In the genomic region with DNA sequence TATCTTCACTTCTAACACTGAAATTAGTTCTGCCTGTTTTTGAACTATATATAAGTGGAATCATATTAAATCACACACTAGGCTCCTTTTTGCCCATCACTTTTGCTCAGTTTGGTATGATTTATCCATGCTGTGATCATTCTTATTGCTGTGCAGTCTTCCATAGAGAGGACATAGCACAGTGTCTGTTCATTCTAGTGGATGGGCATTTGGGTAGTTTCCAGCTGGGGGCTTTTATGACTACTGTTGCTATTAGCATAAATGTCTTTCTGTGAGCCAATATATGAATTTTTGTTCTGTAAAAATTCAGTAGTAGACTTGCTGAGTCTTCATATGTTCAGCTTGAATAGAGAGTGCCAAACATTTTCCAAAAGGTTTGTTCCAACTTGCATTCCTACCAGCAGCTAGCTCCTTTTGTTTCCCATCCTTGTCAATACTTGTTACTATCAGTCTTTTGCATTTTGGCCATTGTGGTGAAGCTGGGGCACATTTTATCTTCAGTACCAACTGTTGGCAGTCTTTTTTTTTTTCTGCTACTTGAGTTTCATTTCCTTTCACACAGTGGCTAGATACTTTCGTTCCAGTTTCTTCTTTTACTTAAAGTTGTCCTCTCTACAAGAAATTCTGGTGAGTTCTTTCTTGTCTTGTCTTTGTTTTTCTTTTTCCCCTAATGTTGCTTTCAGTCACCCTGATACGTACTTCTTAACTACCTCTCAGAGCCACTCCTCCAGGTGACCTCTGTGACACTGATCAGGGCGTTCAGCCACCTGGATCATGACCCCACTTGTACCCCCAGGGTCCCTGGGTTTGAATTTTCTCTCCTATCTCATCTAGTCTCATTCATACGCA, we compare ENCODE assay signal across 8 cellular contexts.
A peak's percentile ranks its signal among the peaks of the same experiment; 100 is the strongest.
DNase-seq lines count a peak whose midpoint lies in the region; ATAC-seq and TF ChIP-seq lines count a peak whose summit lies in the region.

No MANE protein-coding gene starts in this region.

- H3K4me3 ChIP-seq in A673 (ENCODE audit: low read depth, low read length, poor library complexity, severe bottlenecking) (no peak overlapping the region), uterus (no peak overlapping the region), esophagus muscularis mucosa (no peak overlapping the region)

- H3K4me1 ChIP-seq in A673 (ENCODE audit: insufficient read depth, low read length, poor library complexity, severe bottlenecking) (no peaks in the 10 kb centered on the region), uterus (no peaks in the 10 kb centered on the region), esophagus muscularis mucosa (peaks cover 0 to 17% (median 3%) of the 10 kb centered on the region in 4 donors)

- BruUV-seq in A673 (replicated peaks; lab: Mats Ljungman, UMichigan): no TSS peak

- H3K9me3 ChIP-seq in A673 (ENCODE audit: low read depth, low read length, poor library complexity, severe bottlenecking) (no peaks in the 10 kb centered on the region), uterus (no peaks in the 10 kb centered on the region), esophagus muscularis mucosa (no peaks in the 10 kb centered on the region)

- WGBS in esophagus muscularis mucosa: 82% methylated on average over 4 of the region's 4 CpGs

- no peak for TF ChIP-seq EP300 in esophagus muscularis mucosa (IDR thresholded peaks at IDR 0.05)

- TF ChIP-seq POLR2A in uterus (IDR thresholded peaks at IDR 0.05) (no peak), esophagus muscularis mucosa (IDR thresholded peaks at IDR 0.05; ENCODE audit: low read depth) (no peak)

- ATAC-seq in GM18858 (IDR thresholded peaks at IDR 0.05; ENCODE audit: unreplicated experiment) (peak; percentile 82), GM21619 (IDR thresholded peaks at IDR 0.05; ENCODE audit: unreplicated experiment) (peak; percentile 79), HG03565 (IDR thresholded peaks at IDR 0.05; ENCODE audit: unreplicated experiment) (peak; percentile 65)

- H3K27ac ChIP-seq in A673 (ENCODE audit: low read depth, low read length, poor library complexity, severe bottlenecking) (no peak overlapping the region), uterus (no peak overlapping the region), esophagus muscularis mucosa (replicated peaks in 1 of 4) (no peak overlapping the region)

- no peaks in the 10 kb centered on the region for H3K9me3 Mint-ChIP-seq in endothelial cell (ENCODE audit: unreplicated experiment)

- no peak overlapping the region for H3K4me3 Mint-ChIP-seq in endothelial cell (ENCODE audit: unreplicated experiment)

- H3K4me1 Mint-ChIP-seq in endothelial cell (ENCODE audit: unreplicated experiment): peaks cover 28% of the 10 kb centered on the region

- no peaks in the 10 kb centered on the region for H3K36me3 ChIP-seq in A673 (ENCODE audit: insufficient read depth, low read length, poor library complexity, severe bottlenecking)
- H3K36me3 ChIP-seq in uterus: no peaks in the 10 kb centered on the region
- H3K36me3 ChIP-seq in esophagus muscularis mucosa: no peaks in the 10 kb centered on the region

- no peaks in the 10 kb centered on the region for H3K36me3 Mint-ChIP-seq in endothelial cell (ENCODE audit: low read depth, unreplicated experiment)

- TF ChIP-seq CTCF in endothelial cell (IDR thresholded peaks at IDR 0.05; ENCODE audit: unreplicated experiment): no peak
- TF ChIP-seq CTCF in A673 (conservative IDR thresholded peaks at IDR 0.05; ENCODE audit: low read depth, low read length): no peak
- no peak for TF ChIP-seq CTCF in uterus (IDR thresholded peaks at IDR 0.05)
- TF ChIP-seq CTCF in esophagus muscularis mucosa (IDR thresholded peaks at IDR 0.05): no peak

- DNase-seq in endothelial cell (ENCODE audit: low spot score): no peak
- DNase-seq in A673 (ENCODE audit: low spot score): no peak
- no peak for DNase-seq in DMS153 treated with DMSO at 0.1 percent for 48 hours (lab: John Stamatoyannopoulos, UW; ENCODE audit: unreplicated experiment)
- DNase-seq in uterus: no peak
- no peak for DNase-seq in esophagus muscularis mucosa (ENCODE audit: extremely low spot score)

- CTCF ChIA-PET in A673 (lab: Charles Lee): no interaction called here

- intact Hi-C loops in A673 (cut with micrococcal nuclease; ENCODE audit: unreplicated experiment): no loop called here
- intact Hi-C loops in uterus (cut with DNase I; ENCODE audit: low total_unique reads): loop anchor here (10.0 kb wide), 1 partner anchor 226 kb away; no protein-coding TSS in a partner anchor
- intact Hi-C loops in esophagus muscularis mucosa (cut with DNase I): no loop called here

- H3K27me3 ChIP-seq in A673 (replicated peaks; ENCODE audit: insufficient read depth, low read depth, low read length, poor library complexity): no peaks in the 10 kb centered on the region
- H3K27me3 ChIP-seq in uterus: no peaks in the 10 kb centered on the region
- H3K27me3 ChIP-seq in esophagus muscularis mucosa: no peaks in the 10 kb centered on the region

- POLR2A ChIA-PET in A673 (lab: Charles Lee; ENCODE audit: low non-redundant PET): no interaction called here

- H3K27me3 Mint-ChIP-seq in endothelial cell (ENCODE audit: unreplicated experiment): no peaks in the 10 kb centered on the region

- H3K27ac Mint-ChIP-seq in endothelial cell (ENCODE audit: unreplicated experiment): peak overlapping the region; percentile 81
